20 cellular contexts compared by ENCODE assay signal in the genomic region with DNA sequence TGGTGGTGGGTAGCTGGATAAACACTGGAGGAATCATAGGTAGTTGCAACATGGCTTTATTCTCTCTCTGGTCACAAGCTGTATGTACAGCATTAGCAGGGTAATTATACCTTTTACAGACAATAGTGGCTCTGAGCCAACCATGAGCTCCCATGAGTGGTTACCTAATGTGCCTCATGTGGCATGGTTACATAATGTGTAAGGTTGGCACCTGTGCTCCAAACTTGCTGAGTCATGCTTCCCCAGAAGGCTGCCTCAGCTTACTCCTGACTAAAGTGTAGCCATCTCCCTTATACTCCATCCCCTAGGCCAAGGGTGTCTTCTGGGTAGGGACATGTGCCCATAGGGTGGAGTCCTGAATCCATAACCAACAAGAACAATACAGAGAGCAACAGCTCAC.
A peak's percentile ranks its signal among the peaks of the same experiment; 100 is the strongest.
DNase-seq lines count a peak whose midpoint lies in the region; FAIRE-seq and TF ChIP-seq lines count a peak whose summit lies in the region.
"Had no signal": no experiment of that assay in that cellular context is flagged by ENCODE, and none has a peak within 500 bp of the region (broad histone marks: within the 10 kb centered on the region; RNA-seq: fewer than 3 reads in every experiment).

No MANE protein-coding gene starts in this region.

- intact Hi-C loops in posterior cingulate gyrus (cut with DNase I) = no loop called here

- H2BK120ac ChIP-seq in H1 (replicated peaks; ENCODE audit: low read depth, low read length) = no peak overlapping the region

- no peak overlapping the region for H3K27ac ChIP-seq in H1 (ENCODE audit: low read depth, low read length)
- no peak overlapping the region for H3K27ac ChIP-seq in small intestine (ENCODE audit: low read depth in 1 of 2, low read length in 1 of 2)
- H3K27ac ChIP-seq: left ventricle myocardium inferior, Peyer's patch, right atrium auricular region had no signal

- H2BK20ac ChIP-seq in H1 (ENCODE audit: low read length) = no peak overlapping the region

- no peaks in the 10 kb centered on the region for H3K27me3 ChIP-seq in H1 (replicated peaks in 1 of 4; ENCODE audit: control insufficient read depth in 3 of 4, extremely low read depth in 1 of 4, insufficient read depth in 3 of 4, low read length in 3 of 4)
- H3K27me3 ChIP-seq in small intestine (ENCODE audit: control insufficient read depth in 2 of 2, insufficient read depth in 2 of 2, low read length in 2 of 2) = no peaks in the 10 kb centered on the region
- H3K27me3 ChIP-seq: Peyer's patch, right atrium auricular region had no signal

- no peaks in the 10 kb centered on the region for H3K23me2 ChIP-seq in H1 (ENCODE audit: low read depth, low read length)

- TF ChIP-seq CTCF in H1 (IDR thresholded peaks at IDR 0.05; ENCODE audit: control extremely low read depth in 1 of 3, insufficient read depth in 1 of 3, low read depth in 1 of 3, low read length in 3 of 3) (no peak), HFFc6 (IDR thresholded peaks at IDR 0.05) (no peak)

- no peaks in the 10 kb centered on the region for H4K20me1 ChIP-seq in H1 (replicated peaks in 1 of 2; ENCODE audit: control insufficient read depth in 1 of 2, insufficient read depth in 2 of 2, low read length in 2 of 2)

- H3K27ac Mint-ChIP-seq in HFFc6 = no peak overlapping the region
- H3K27ac Mint-ChIP-seq: activated naive CD8-positive, alpha-beta T cell treated with anti-CD3 and anti-CD28 coated beads for 36 hours; activated T-helper 1 cell treated with anti-CD3 and anti-CD28 coated beads, Interleukin-12 subunit alpha, Interleukin-12 subunit beta, Interleukin-2, Interleukin-4 antibody, amounts not matched to agents 30 ng/mL and 10 ng/mL and 1 ng/mL, durations not matched to agents 14 hours and 24 hours and 36 hours; stimulated activated naive CD8-positive, alpha-beta T cell treated with anti-CD3 and anti-CD28 coated beads, Interleukin-15, Interleukin-2, amounts not matched to agents 100 ng/mL and 50 ng/mL, for 24 hours; T-helper 2 cell treated with Interferon-gamma antibody and Interleukin-4, amounts not matched to agents 5 μg/mL and 100 μg/mL, for 36 hours had no signal

- peaks cover 16% of the 10 kb centered on the region for H3K9me3 Mint-ChIP-seq in HFFc6

- H3K23ac ChIP-seq in H1 (ENCODE audit: insufficient read length) = no peak overlapping the region

- FAIRE-seq in H1 (lab: Jason Lieb, UNC) (no peak), small intestine (lab: Jason Lieb, UNC) (no peak)

- H3K9me3 ChIP-seq in H1 (ENCODE audit: insufficient read depth in 2 of 2, low read depth in 1 of 2, low read length in 1 of 2) (peaks cover 6 to 14% of the 10 kb centered on the region in 2 experiments; a peak in 2 of 4 replicates), small intestine (ENCODE audit: control insufficient read depth, low read depth) (no peaks in the 10 kb centered on the region)
- H3K9me3 ChIP-seq: Peyer's patch had no signal

- H4K5ac ChIP-seq in H1 (ENCODE audit: insufficient read length, low read depth, low read length) = no peak overlapping the region

- H3K4me1 ChIP-seq in H1 (replicated peaks in 1 of 4; ENCODE audit: control insufficient read depth in 3 of 4, insufficient read depth in 4 of 4, low read length in 3 of 4) (no peaks in the 10 kb centered on the region), small intestine (ENCODE audit: control insufficient read depth in 2 of 2, insufficient read depth in 1 of 2, low read depth in 1 of 2, low read length in 1 of 2) (no peaks in the 10 kb centered on the region)
- H3K4me1 ChIP-seq: left ventricle myocardium inferior, Peyer's patch, right atrium auricular region had no signal

- CTCF ChIA-PET in H1 (lab: Charles Lee; ENCODE audit: partially characterized antibody) = no interaction called here

- peaks cover 1% of the 10 kb centered on the region; the same call in 1 of the 2 replicates for H3K27me3 Mint-ChIP-seq in HFFc6 (ENCODE audit: insufficient read depth)
- H3K27me3 Mint-ChIP-seq: activated naive CD8-positive, alpha-beta T cell treated with anti-CD3 and anti-CD28 coated beads for 36 hours; stimulated activated naive CD8-positive, alpha-beta T cell treated with anti-CD3 and anti-CD28 coated beads, Interleukin-15, Interleukin-2, amounts not matched to agents 100 ng/mL and 50 ng/mL, for 24 hours had no signal

- H3K79me1 ChIP-seq in H1 (ENCODE audit: low read depth, low read length) = no peaks in the 10 kb centered on the region

- no peak overlapping the region for H3K4me2 ChIP-seq in H1 (ENCODE audit: insufficient read depth in 1 of 2, low read depth in 2 of 2, low read length in 2 of 2)

- H2AFZ ChIP-seq in H1 (ENCODE audit: low read length) = no peak overlapping the region

- H3K18ac ChIP-seq in H1 (ENCODE audit: extremely low read depth, low read length) = no peak overlapping the region

- no peak overlapping the region for H2BK12ac ChIP-seq in H1 (ENCODE audit: low read depth, low read length)

- POLR2A ChIA-PET in H1 (lab: Charles Lee; ENCODE audit: partially characterized antibody) = interaction anchor here (0.6 kb wide), 1 partner anchor 58 kb away, joined by 3 read pairs; no protein-coding TSS in a partner anchor

- H3K4me3 ChIP-seq in H1 (ENCODE audit: extremely low read depth in 1 of 4, insufficient read depth in 2 of 4, low read depth in 3 of 4, low read length in 4 of 4) = no peak overlapping the region
- H3K4me3 ChIP-seq in small intestine (ENCODE audit: low read depth in 1 of 2, low read length in 2 of 2) = no peak overlapping the region
- H3K4me3 ChIP-seq: left ventricle myocardium inferior, Peyer's patch, right atrium auricular region had no signal

- H4K91ac ChIP-seq in H1 (replicated peaks; ENCODE audit: insufficient read length, low read length) = no peak overlapping the region

- no peak overlapping the region for H3K14ac ChIP-seq in H1 (ENCODE audit: insufficient read length)

- H3K4me3 Mint-ChIP-seq in HFFc6 = no peak overlapping the region
- H3K4me3 Mint-ChIP-seq: activated naive CD8-positive, alpha-beta T cell treated with anti-CD3 and anti-CD28 coated beads for 36 hours; activated T-helper 1 cell treated with anti-CD3 and anti-CD28 coated beads, Interleukin-12 subunit alpha, Interleukin-12 subunit beta, Interleukin-2, Interleukin-4 antibody, amounts not matched to agents 30 ng/mL and 10 ng/mL and 1 ng/mL, durations not matched to agents 14 hours and 24 hours and 36 hours; stimulated activated naive CD8-positive, alpha-beta T cell treated with anti-CD3 and anti-CD28 coated beads, Interleukin-15, Interleukin-2, amounts not matched to agents 100 ng/mL and 50 ng/mL, for 24 hours; T-helper 2 cell treated with Interferon-gamma antibody and Interleukin-4, amounts not matched to agents 5 μg/mL and 100 μg/mL, for 36 hours had no signal

- TF ChIP-seq RAD21 in H1 (IDR thresholded peaks at IDR 0.05 in 1 of 2, conservative IDR thresholded peaks at IDR 0.05 in 1 of 2; ENCODE audit: low read depth in 2 of 2, low read length in 2 of 2) = no peak

- peaks cover 22% of the 10 kb centered on the region for H3K36me3 Mint-ChIP-seq in HFFc6 (ENCODE audit: low read depth)
- H3K36me3 Mint-ChIP-seq: activated naive CD8-positive, alpha-beta T cell treated with anti-CD3 and anti-CD28 coated beads for 36 hours had no signal

- H3K56ac ChIP-seq in H1 (replicated peaks; ENCODE audit: insufficient read length, low read depth, low read length) = no peak overlapping the region

- H3K4me1 Mint-ChIP-seq in HFFc6 (ENCODE audit: low read depth) = no peaks in the 10 kb centered on the region
- H3K4me1 Mint-ChIP-seq: activated naive CD8-positive, alpha-beta T cell treated with anti-CD3 and anti-CD28 coated beads for 36 hours had no signal

- no peak overlapping the region for H3K4ac ChIP-seq in H1 (replicated peaks; ENCODE audit: insufficient read length, low read depth, low read length)

- no peak overlapping the region for H2AK5ac ChIP-seq in H1 (ENCODE audit: low read depth, low read length)

- peak; percentile 2 for DNase-seq in NCI-H510A treated with DMSO at 0.1 percent for 48 hours (lab: John Stamatoyannopoulos, UW)
- no peak for DNase-seq in NCI-H510A (lab: John Stamatoyannopoulos, UW)
- DNase-seq in NCI-H2171 treated with DMSO at 0.1 percent for 48 hours (lab: John Stamatoyannopoulos, UW) = peak; percentile 63
- no peak for DNase-seq in H1 (ENCODE audit: low read depth in 1 of 2, low spot score in 2 of 2)
- peak; percentile 8 for DNase-seq in small intestine
- DNase-seq in HFFc6 = no peak
- no peak for DNase-seq in posterior cingulate gyrus
- DNase-seq in NCI-H1092 treated with DMSO at 0.1 percent for 48 hours (lab: John Stamatoyannopoulos, UW) = no peak
- DNase-seq: activated CD8-positive, alpha-beta memory T cell treated with anti-CD3 and anti-CD28 coated beads for 24 hours; activated naive CD8-positive, alpha-beta T cell treated with anti-CD3 and anti-CD28 coated beads for 36 hours; EL; Karpas-422; left ventricle myocardium inferior; NCI-H1694; NCI-H526 treated with DMSO at 0.1 percent for 48 hours; Peyer's patch had no signal

- H2BK15ac ChIP-seq in H1 (ENCODE audit: low read length) = no peak overlapping the region

- H3K9ac ChIP-seq in H1 (replicated peaks in 1 of 4; ENCODE audit: extremely low read depth in 1 of 4, low read depth in 3 of 4, low read length in 3 of 4) = no peak overlapping the region

- H2BK5ac ChIP-seq in H1 (ENCODE audit: low read depth, low read length) = no peak overlapping the region

- no peaks in the 10 kb centered on the region for H3K36me3 ChIP-seq in H1 (ENCODE audit: control insufficient read depth in 2 of 4, insufficient read depth in 4 of 4, low read length in 3 of 4)
- no peaks in the 10 kb centered on the region for H3K36me3 ChIP-seq in small intestine (ENCODE audit: control insufficient read depth in 2 of 2, insufficient read depth in 2 of 2, low read length in 2 of 2)
- H3K36me3 ChIP-seq: left ventricle myocardium inferior, Peyer's patch, right atrium auricular region had no signal

- no peaks in the 10 kb centered on the region for H3K79me2 ChIP-seq in H1 (ENCODE audit: control insufficient read depth in 1 of 2, insufficient read depth in 2 of 2, low read length in 2 of 2)

- TF ChIP-seq EP300 in H1 (IDR thresholded peaks at IDR 0.05; ENCODE audit: borderline replicate concordance in 1 of 2, low read depth in 2 of 2, low read length in 2 of 2) = no peak

- no peak overlapping the region for H4K8ac ChIP-seq in H1 (ENCODE audit: extremely low read depth, insufficient read depth, low read length)

- no peak for TF ChIP-seq POLR2A in H1 (IDR thresholded peaks at IDR 0.05; ENCODE audit: control extremely low read depth in 1 of 2, low read depth in 2 of 2, low read length in 2 of 2)

TF ChIP-seq in H1, 55 proteins besides CTCF, POLR2A, EP300 and RAD21:
- TF ChIP-seq BACH1 (IDR thresholded peaks at IDR 0.05; ENCODE audit: low read length) (peak; percentile 53; the same call in 1 of the 2 replicates), RXRA (IDR thresholded peaks at IDR 0.05; ENCODE audit: insufficient read depth, low read depth, low read length) (no peak)

Comparison
In these comparisons a context has a peak if more than half of its experiments do, and no peak if none do; other contexts are left out.
1. DNase-seq: peak in NCI-H510A treated with DMSO at 0.1 percent for 48 hours (single experiment), NCI-H2171 treated with DMSO at 0.1 percent for 48 hours (single experiment) and small intestine (single experiment); none in NCI-H510A (single experiment), H1 (0 of 2), HFFc6 (single experiment), posterior cingulate gyrus (0 of 10) and NCI-H1092 treated with DMSO at 0.1 percent for 48 hours (single experiment).